8 cellular contexts compared by ENCODE assay signal in the genomic region with DNA sequence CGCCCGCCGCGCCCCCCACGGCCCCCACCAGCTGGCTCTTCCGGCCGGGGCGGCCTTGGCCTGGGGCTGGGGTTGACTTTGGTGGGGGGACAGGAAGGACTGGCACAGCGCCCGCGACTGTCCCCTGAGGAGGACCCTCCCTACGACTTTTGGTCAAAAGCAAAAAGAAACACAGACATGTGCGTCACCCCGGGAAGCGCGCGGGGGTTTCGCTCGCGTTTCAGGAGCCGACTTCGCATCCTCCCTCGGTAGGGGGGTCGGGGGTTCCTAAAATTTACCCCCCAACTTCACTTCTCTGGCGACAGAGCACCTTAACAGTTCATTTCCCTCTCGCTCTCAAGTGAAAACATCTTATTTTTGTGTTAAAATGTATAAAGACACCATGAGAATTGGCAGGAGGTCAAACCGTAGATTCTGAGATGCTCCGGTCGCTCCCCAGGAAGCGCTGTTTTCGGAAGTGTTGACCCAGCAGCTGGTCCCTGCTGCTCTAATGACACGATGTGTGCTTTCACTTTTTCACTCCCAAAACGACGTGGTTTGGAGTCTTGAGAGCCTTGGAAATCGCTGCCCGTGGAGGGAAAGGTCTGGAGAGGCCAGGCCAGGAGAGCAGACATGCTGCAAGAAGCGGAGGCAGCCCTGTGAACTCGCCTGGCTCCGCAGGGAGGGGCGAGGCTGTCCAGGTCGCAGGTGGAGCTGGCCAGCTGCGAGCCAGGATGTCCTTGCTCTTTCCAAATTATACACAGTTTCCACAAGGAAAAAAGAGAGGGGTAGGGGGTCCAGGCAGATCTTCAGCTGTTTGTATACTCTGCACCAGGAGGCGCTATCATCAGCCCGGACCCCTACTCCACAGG.
DNase-seq lines count a peak whose midpoint lies in the region; ATAC-seq and TF ChIP-seq lines count a peak whose summit lies in the region.

No MANE protein-coding gene starts in this region.

- peak overlapping the region; percentile 51 for H3K4me3 ChIP-seq in GM12864 (ENCODE audit: low read depth, low read length)
- H3K4me3 ChIP-seq in Jurkat, Clone E6-1 (ENCODE audit: low read length), result peak overlapping the region; percentile 16
- H3K4me3 ChIP-seq in epithelial cell of proximal tubule (ENCODE audit: low read depth, low read length), result peak overlapping the region; percentile 69
- H3K4me3 ChIP-seq in mucosa of descending colon, result no peak overlapping the region

- TF ChIP-seq CTCF in GM12864 (IDR thresholded peaks at IDR 0.05; ENCODE audit: low read depth, low read length, missing control alignments), result peak; percentile 33
- TF ChIP-seq CTCF in epithelial cell of proximal tubule (conservative IDR thresholded peaks at IDR 0.05; ENCODE audit: low read depth, low read length), result peak; percentile 55
- no peak for TF ChIP-seq CTCF in mucosa of descending colon (IDR thresholded peaks at IDR 0.05)

- H3K9me3 ChIP-seq in mucosa of descending colon, result no peaks in the 10 kb centered on the region

- DNase-seq in GM12864 (ENCODE audit: low read depth), result no peak
- DNase-seq in Jurkat, Clone E6-1 (ENCODE audit: low read depth, low spot score), result no peak
- peak; percentile 73 for DNase-seq in activated CD8-positive, alpha-beta memory T cell treated with anti-CD3 and anti-CD28 coated beads for 24 hours
- DNase-seq in epithelial cell of proximal tubule (ENCODE audit: low read depth), result no peak
- peak; percentile 48 to 65 (median 57) for DNase-seq in mucosa of descending colon
- no peak for DNase-seq in SHP77 treated with DMSO at 0.1 percent for 48 hours (lab: John Stamatoyannopoulos, UW)
- no peak for DNase-seq in putamen (ENCODE audit: low spot score)

- H3K36me3 ChIP-seq in mucosa of descending colon (ENCODE audit: low read depth), result no peaks in the 10 kb centered on the region

- intact Hi-C loops in mucosa of descending colon (cut with DNase I, micrococcal nuclease), result no loop called here

- ATAC-seq in mucosa of descending colon, result peak; percentile 51

- peaks cover 7% of the 10 kb centered on the region for H3K4me1 ChIP-seq in mucosa of descending colon (ENCODE audit: low read depth)

- H3K27ac ChIP-seq in temporal lobe (ENCODE audit: low read depth, low read length), result peak overlapping the region; percentile 53

Comparison
In these comparisons a context has a peak if more than half of its experiments do, and no peak if none do; other contexts are left out.
1. DNase-seq: peak in activated CD8-positive, alpha-beta memory T cell treated with anti-CD3 and anti-CD28 coated beads for 24 hours (single experiment) and mucosa of descending colon (3 of 3); none in GM12864 (single experiment), Jurkat, Clone E6-1 (single experiment), epithelial cell of proximal tubule (single experiment), SHP77 treated with DMSO at 0.1 percent for 48 hours (single experiment) and putamen (single experiment).